20 cellular contexts compared by ENCODE assay signal in the genomic region with DNA sequence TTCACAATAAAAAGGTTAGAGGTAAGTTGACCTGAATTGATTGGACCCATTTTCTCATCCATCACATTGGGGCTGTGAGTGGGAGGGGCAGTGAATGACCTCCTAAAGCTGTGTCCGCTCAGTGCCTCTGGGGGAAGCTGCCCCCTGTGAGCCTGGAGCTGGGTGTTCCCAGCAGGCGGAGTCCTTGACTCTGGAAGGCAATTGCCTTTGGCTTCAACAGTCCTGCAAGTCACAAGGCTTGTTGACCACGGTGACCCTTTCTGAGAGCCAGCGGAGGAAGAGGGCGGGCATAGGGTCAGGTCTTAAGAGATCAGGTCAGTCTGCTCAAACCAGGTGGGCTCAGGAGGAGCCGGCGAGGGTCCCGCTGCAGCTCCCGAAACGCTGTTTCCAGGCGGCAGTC. TPM values are rescaled to one million over a fixed set of nuclear protein-coding genes. Genes with fewer than 3 reads are reported as not detected.
"Had no signal": no experiment of that assay in that cellular context is flagged by ENCODE, and none has a peak within 500 bp of the region (broad histone marks: within the 10 kb centered on the region; RNA-seq: fewer than 3 reads in every experiment).

No MANE protein-coding gene starts in this region.

- H3K36me3 Mint-ChIP-seq: naive B cell, type B pancreatic cell had no signal

- H3K36me3 ChIP-seq: ascending aorta, cardiac muscle cell, colonic mucosa, lower lobe of right lung, sigmoid colon, suprapubic skin had no signal

- H3K9me3 ChIP-seq: ascending aorta, colonic mucosa, lower lobe of right lung, psoas muscle, sigmoid colon, suprapubic skin had no signal

- H3K4me3 Mint-ChIP-seq: activated CD8-positive, alpha-beta T cell treated with anti-CD3 and anti-CD28 coated beads for 36 hours; naive B cell had no signal

- H3K9me3 Mint-ChIP-seq: activated CD8-positive, alpha-beta T cell treated with anti-CD3 and anti-CD28 coated beads for 36 hours had no signal

- DNase-seq: activated CD4-positive, alpha-beta T cell treated with anti-CD3 and anti-CD28 coated beads for 4 hours; activated CD8-positive, alpha-beta memory T cell treated with anti-CD3 and anti-CD28 coated beads, Interleukin-2, amount 50 U/mL, for 4 hours; activated CD8-positive, alpha-beta T cell treated with anti-CD3 and anti-CD28 coated beads for 36 hours; activated naive CD4-positive, alpha-beta T cell; colonic mucosa; foreskin keratinocyte; head of caudate nucleus; lower lobe of right lung; naive B cell; sigmoid colon; stimulated activated CD4-positive, alpha-beta T cell treated with anti-CD3 and anti-CD28 coated beads, Interleukin-12 subunit alpha, Interleukin-12 subunit beta, amount 100 ng/mL, for 4 hours; stimulated activated naive CD4-positive, alpha-beta T cell treated with Interleukin-2 at 50 U/mL for 16 hours; T-helper 9 cell had no signal

- H3K4me1 ChIP-seq: colonic mucosa, psoas muscle had no signal

- H3K4me3 ChIP-seq: colonic mucosa had no signal

- H3K27ac ChIP-seq: ascending aorta, cardiac muscle cell, colonic mucosa, foreskin keratinocyte, lower lobe of right lung, psoas muscle, sigmoid colon, suprapubic skin, VCaP had no signal

- H3K27ac Mint-ChIP-seq: activated CD8-positive, alpha-beta T cell treated with anti-CD3 and anti-CD28 coated beads for 36 hours; naive B cell; type B pancreatic cell had no signal

RNA-seq across cellular contexts. Expression of a gene that starts 1.1 kb away (rescaled TPM):
- total RNA-seq: activated CD8-positive, alpha-beta T cell treated with anti-CD3 and anti-CD28 coated beads for 36 hours; ascending aorta; cardiac muscle cell; colonic mucosa; lower lobe of right lung had no signal
- polyA plus RNA-seq: cardiac muscle cell, endothelial cell of umbilical vein had no signal
